ENCODE assay signal across 1 cellular context in the genomic region with DNA sequence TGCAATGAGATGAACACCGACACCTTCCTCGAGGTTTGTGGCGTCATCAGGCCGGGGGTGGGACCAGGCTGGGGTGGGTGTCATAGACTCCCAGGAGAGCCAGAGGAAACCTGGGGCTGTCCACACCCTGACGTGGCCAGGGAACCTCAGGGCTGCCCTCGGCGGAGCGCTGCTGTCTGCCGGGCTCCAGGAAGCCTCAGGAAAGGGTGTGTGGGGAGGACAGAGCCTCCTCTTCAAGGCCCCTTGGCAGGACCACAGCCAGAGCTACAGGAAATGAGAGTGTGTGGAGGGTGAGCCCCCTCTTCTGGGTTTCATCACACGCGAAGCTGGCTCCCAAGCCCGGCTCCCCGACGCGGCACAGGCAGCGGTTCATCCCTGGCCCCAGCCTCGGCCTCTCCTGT.
TF ChIP-seq lines count a peak whose summit lies in the region.

No MANE protein-coding gene starts in this region.

TF ChIP-seq in WTC11, 78 proteins besides CTCF, POLR2A, EP300 and RAD21 (continued from another document):
- TF ChIP-seq FOXP4 (CRISPR knock-in tag; IDR thresholded peaks at IDR 0.05) (no peak), HMGXB4 (CRISPR knock-in tag; IDR thresholded peaks at IDR 0.05) (no peak), ZNF232 (CRISPR knock-in tag; IDR thresholded peaks at IDR 0.05) (no peak), HMGA2 (CRISPR knock-in tag; IDR thresholded peaks at IDR 0.05) (no peak), GRHL2 (CRISPR knock-in tag; IDR thresholded peaks at IDR 0.05; ENCODE audit: insufficient replicate concordance, severe bottlenecking) (no peak), ZNF138 (CRISPR knock-in tag; conservative IDR thresholded peaks at IDR 0.05) (no peak), TEAD4 (CRISPR knock-in tag; IDR thresholded peaks at IDR 0.05) (no peak), ZNF423 (CRISPR knock-in tag; IDR thresholded peaks at IDR 0.05) (no peak), E2F1 (CRISPR knock-in tag; IDR thresholded peaks at IDR 0.05) (no peak), CREM (CRISPR knock-in tag; IDR thresholded peaks at IDR 0.05) (no peak), ZBTB21 (CRISPR knock-in tag; IDR thresholded peaks at IDR 0.05; ENCODE audit: borderline replicate concordance) (no peak), NFYB (CRISPR knock-in tag; conservative IDR thresholded peaks at IDR 0.05; ENCODE audit: low read depth) (no peak)
- TF ChIP-seq, protein P1, sequence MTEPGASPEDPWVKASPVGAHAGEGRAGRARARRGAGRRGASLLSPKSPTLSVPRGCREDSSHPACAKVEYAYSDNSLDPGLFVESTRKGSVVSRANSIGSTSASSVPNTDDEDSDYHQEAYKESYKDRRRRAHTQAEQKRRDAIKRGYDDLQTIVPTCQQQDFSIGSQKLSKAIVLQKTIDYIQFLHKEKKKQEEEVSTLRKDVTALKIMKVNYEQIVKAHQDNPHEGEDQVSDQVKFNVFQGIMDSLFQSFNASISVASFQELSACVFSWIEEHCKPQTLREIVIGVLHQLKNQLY (CRISPR knock-in tag; IDR thresholded peaks at IDR 0.05) = no peak
- TF ChIP-seq, protein P2, sequence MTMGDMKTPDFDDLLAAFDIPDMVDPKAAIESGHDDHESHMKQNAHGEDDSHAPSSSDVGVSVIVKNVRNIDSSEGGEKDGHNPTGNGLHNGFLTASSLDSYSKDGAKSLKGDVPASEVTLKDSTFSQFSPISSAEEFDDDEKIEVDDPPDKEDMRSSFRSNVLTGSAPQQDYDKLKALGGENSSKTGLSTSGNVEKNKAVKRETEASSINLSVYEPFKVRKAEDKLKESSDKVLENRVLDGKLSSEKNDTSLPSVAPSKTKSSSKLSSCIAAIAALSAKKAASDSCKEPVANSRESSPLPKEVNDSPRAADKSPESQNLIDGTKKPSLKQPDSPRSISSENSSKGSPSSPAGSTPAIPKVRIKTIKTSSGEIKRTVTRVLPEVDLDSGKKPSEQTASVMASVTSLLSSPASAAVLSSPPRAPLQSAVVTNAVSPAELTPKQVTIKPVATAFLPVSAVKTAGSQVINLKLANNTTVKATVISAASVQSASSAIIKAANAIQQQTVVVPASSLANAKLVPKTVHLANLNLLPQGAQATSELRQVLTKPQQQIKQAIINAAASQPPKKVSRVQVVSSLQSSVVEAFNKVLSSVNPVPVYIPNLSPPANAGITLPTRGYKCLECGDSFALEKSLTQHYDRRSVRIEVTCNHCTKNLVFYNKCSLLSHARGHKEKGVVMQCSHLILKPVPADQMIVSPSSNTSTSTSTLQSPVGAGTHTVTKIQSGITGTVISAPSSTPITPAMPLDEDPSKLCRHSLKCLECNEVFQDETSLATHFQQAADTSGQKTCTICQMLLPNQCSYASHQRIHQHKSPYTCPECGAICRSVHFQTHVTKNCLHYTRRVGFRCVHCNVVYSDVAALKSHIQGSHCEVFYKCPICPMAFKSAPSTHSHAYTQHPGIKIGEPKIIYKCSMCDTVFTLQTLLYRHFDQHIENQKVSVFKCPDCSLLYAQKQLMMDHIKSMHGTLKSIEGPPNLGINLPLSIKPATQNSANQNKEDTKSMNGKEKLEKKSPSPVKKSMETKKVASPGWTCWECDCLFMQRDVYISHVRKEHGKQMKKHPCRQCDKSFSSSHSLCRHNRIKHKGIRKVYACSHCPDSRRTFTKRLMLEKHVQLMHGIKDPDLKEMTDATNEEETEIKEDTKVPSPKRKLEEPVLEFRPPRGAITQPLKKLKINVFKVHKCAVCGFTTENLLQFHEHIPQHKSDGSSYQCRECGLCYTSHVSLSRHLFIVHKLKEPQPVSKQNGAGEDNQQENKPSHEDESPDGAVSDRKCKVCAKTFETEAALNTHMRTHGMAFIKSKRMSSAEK (CRISPR knock-in tag; IDR thresholded peaks at IDR 0.05; ENCODE audit: borderline replicate concordance) = no peak
- TF ChIP-seq, protein P3, sequence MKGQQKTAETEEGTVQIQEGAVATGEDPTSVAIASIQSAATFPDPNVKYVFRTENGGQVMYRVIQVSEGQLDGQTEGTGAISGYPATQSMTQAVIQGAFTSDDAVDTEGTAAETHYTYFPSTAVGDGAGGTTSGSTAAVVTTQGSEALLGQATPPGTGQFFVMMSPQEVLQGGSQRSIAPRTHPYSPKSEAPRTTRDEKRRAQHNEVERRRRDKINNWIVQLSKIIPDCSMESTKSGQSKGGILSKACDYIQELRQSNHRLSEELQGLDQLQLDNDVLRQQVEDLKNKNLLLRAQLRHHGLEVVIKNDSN (CRISPR knock-in tag; IDR thresholded peaks at IDR 0.05) = no peak
